9 cellular contexts compared by ENCODE assay signal in genomic region chr2:112869258-112869842, GRCh38. TPM values are rescaled to one million over a fixed set of nuclear protein-coding genes. Genes with fewer than 3 reads are reported as not detected.
DNase-seq lines count a peak whose midpoint lies in the region; ATAC-seq and TF ChIP-seq lines count a peak whose summit lies in the region.
"Had no signal": no experiment of that assay in that cellular context is flagged by ENCODE, and none has a peak within 500 bp of the region (broad histone marks: within the 10 kb centered on the region; RNA-seq: fewer than 3 reads in every experiment).

No MANE protein-coding gene starts in this region.

- ATAC-seq in HG03196 (IDR thresholded peaks at IDR 0.05; ENCODE audit: unreplicated experiment), result no peak

- no peak overlapping the region for H3K27ac ChIP-seq in dorsolateral prefrontal cortex

- DNase-seq in AG09309 (ENCODE audit: low read depth), result peak; percentile 80
- DNase-seq in HUDEP-2 (lab: John Stamatoyannopoulos, UW; ENCODE audit: unreplicated experiment in 76 of 76), result peak in 73 of 76 experiments; percentile 38 to 91 (median 81)
- peak; percentile 55 for DNase-seq in RPMI8226
- DNase-seq in fibroblast of pulmonary artery (ENCODE audit: low read depth), result peak; percentile 54
- peak; percentile 13 for DNase-seq in stimulated activated CD4-positive, alpha-beta T cell treated with anti-CD3 and anti-CD28 coated beads, Interleukin-4, amount 100 ng/mL, for 24 hours
- no peak for DNase-seq in NK-92 treated with Interleukin-12 subunit alpha and Interleukin-12 subunit beta, amount 100 ng/mL, for 24 hours (lab: John Stamatoyannopoulos, UW)
- no peak for DNase-seq in dorsolateral prefrontal cortex

- H3K4me3 ChIP-seq in AG09309 (ENCODE audit: control insufficient read depth, low read depth, low read length) (no peak overlapping the region), fibroblast of pulmonary artery (replicated peaks; ENCODE audit: low read depth, low read length) (no peak overlapping the region), dorsolateral prefrontal cortex (no peak overlapping the region)

- intact Hi-C loops in dorsolateral prefrontal cortex (cut with DNase I), result no loop called here

- peaks cover 0 to 2% (median 0%) of the 10 kb centered on the region in 45 donors for H3K27me3 ChIP-seq in dorsolateral prefrontal cortex

- TF ChIP-seq CTCF in AG09309 (IDR thresholded peaks at IDR 0.05; ENCODE audit: control insufficient read depth, insufficient read depth, low read depth, low read length, missing control alignments) (no peak), fibroblast of pulmonary artery (IDR thresholded peaks at IDR 0.05; ENCODE audit: low read length, missing control alignments) (no peak), dorsolateral prefrontal cortex (IDR thresholded peaks at IDR 0.05 in 54 of 56, conservative IDR thresholded peaks at IDR 0.05 in 2 of 56; ENCODE audit: low read depth in 1 of 56, partially characterized antibody in 56 of 56) (no peak)

RNA-seq across cellular contexts. Expression of gene IL1B, which starts 32.8 kb away (rescaled TPM):
- 10 to 100 TPM in 12 of 120 experiments, 1 to 10 TPM in 78, under 1 TPM in 22, not detected in 8; 0.35 to 43.9 (median 2.7) TPM for total RNA-seq in dorsolateral prefrontal cortex

RNA-seq across cellular contexts. Expression of gene IL37, which starts 41.6 kb away (rescaled TPM):
- total RNA-seq in dorsolateral prefrontal cortex, result not detected
- total RNA-seq: mesothelial cell of epicardium had no signal

Comparison
In these comparisons a context has a peak if more than half of its experiments do, and no peak if none do; other contexts are left out.
1. DNase-seq: peak in AG09309 (single experiment), HUDEP-2 (73 of 76), RPMI8226 (single experiment), fibroblast of pulmonary artery (single experiment) and stimulated activated CD4-positive, alpha-beta T cell treated with anti-CD3 and anti-CD28 coated beads, Interleukin-4, amount 100 ng/mL, for 24 hours (single experiment); none in NK-92 treated with Interleukin-12 subunit alpha and Interleukin-12 subunit beta, amount 100 ng/mL, for 24 hours (single experiment) and dorsolateral prefrontal cortex (0 of 10).